8 cellular contexts compared by ENCODE assay signal in genomic region chr3:53045784-53046170, GRCh38. TPM values are rescaled to one million over a fixed set of nuclear protein-coding genes. Genes with fewer than 3 reads are reported as not detected.
DNase-seq lines count a peak whose midpoint lies in the region; ATAC-seq and TF ChIP-seq lines count a peak whose summit lies in the region.

SFMBT1 (minus strand) TSS chr3:53046073; CDS start chr3:52969128, 76,945 bp downstream.

- peak; percentile 46 to 55 for ATAC-seq in CD4-positive, CD25-positive, alpha-beta regulatory T cell (ENCODE audit: low read depth in 2 of 2)
- ATAC-seq in GM19328 (IDR thresholded peaks at IDR 0.05; ENCODE audit: unreplicated experiment), result peak; percentile 38
- peak; percentile 43 for ATAC-seq in HG03521 (IDR thresholded peaks at IDR 0.05; ENCODE audit: unreplicated experiment)
- ATAC-seq in activated naive CD8-positive, alpha-beta T cell treated with anti-CD3 and anti-CD28 coated beads, Interleukin-2, amount 10 ng/mL, durations not matched to agents 7 days and 5 days (ENCODE audit: low read depth), result peak; percentile 49
- ATAC-seq in heart right ventricle, result peak; percentile 68 to 84 (median 74)

- WGBS in SK-N-SH (ENCODE audit: low lambda C conversion rate), result 2% methylated on average over 32 of the region's 58 CpGs
- WGBS in heart right ventricle, 2 donors, result 1% methylated on average over 45 to 58 of the region's 58 CpGs

- no peaks in the 10 kb centered on the region; the same call in 1 of the 2 replicates for H3K79me2 ChIP-seq in SK-N-SH (ENCODE audit: insufficient read depth)

- H3K4me3 ChIP-seq in CD4-positive, CD25-positive, alpha-beta regulatory T cell (ENCODE audit: low read depth, low read length), result peak within 1 kb of the TSS; percentile 93
- H3K4me3 ChIP-seq in SK-N-SH (ENCODE audit: low read depth in 2 of 2, low read length in 1 of 2) (peak within 1 kb of the TSS; percentile 75 to 79), heart right ventricle (peak within 1 kb of the TSS; percentile 61 to 98 (median 92))

- no peaks in the 10 kb centered on the region for H4K20me1 ChIP-seq in SK-N-SH (ENCODE audit: insufficient read depth)

- peak within 1 kb of the TSS; percentile 87 to 97 (median 94) for H3K27ac Mint-ChIP-seq in CD4-positive, CD25-positive, alpha-beta regulatory T cell
- peak within 1 kb of the TSS; percentile 95 for H3K27ac Mint-ChIP-seq in activated naive CD8-positive, alpha-beta T cell treated with anti-CD3 and anti-CD28 coated beads, Interleukin-2, amount 10 ng/mL, durations not matched to agents 7 days and 5 days
- H3K27ac Mint-ChIP-seq in type B pancreatic cell, result peak within 1 kb of the TSS; percentile 90

- peak within 1 kb of the TSS; percentile 86 for H3K27ac ChIP-seq in CD4-positive, CD25-positive, alpha-beta regulatory T cell (ENCODE audit: insufficient read depth, low read length, poor library complexity, severe bottlenecking)
- H3K27ac ChIP-seq in SK-N-SH (ENCODE audit: low read depth in 2 of 2, low read length in 1 of 2) (peak within 1 kb of the TSS in 1 of 2 experiments; percentile 70; a peak in 2 of 4 replicates), heart right ventricle (peak within 1 kb of the TSS; percentile 70 to 94 (median 90))

- intact Hi-C loops in heart right ventricle (cut with DNase I), result loop anchor here in 2 of 10 donors (10.0 kb wide), 1 partner anchor 111 kb away; no protein-coding TSS in a partner anchor
- intact Hi-C loops in posterior cingulate gyrus (cut with DNase I), result loop anchor here (10.0 kb wide), 1 partner anchor 151 kb away; the partner anchor contains the start of gene STIMATE

- peaks cover 11% of the 10 kb centered on the region for H3F3A ChIP-seq in SK-N-SH (replicated peaks; ENCODE audit: insufficient read depth)

- TF ChIP-seq RAD21 in SK-N-SH (IDR thresholded peaks at IDR 0.05; ENCODE audit: low read length), result no peak

- H3K4me3 Mint-ChIP-seq in CD4-positive, CD25-positive, alpha-beta regulatory T cell, result peak within 1 kb of the TSS; percentile 95 to 98 (median 96)
- H3K4me3 Mint-ChIP-seq in activated naive CD8-positive, alpha-beta T cell treated with anti-CD3 and anti-CD28 coated beads, Interleukin-2, amount 10 ng/mL, durations not matched to agents 7 days and 5 days, result peak within 1 kb of the TSS; percentile 92
- H3K4me3 Mint-ChIP-seq in type B pancreatic cell, result peak within 1 kb of the TSS; percentile 95

- no peaks in the 10 kb centered on the region for H3K27me3 ChIP-seq in CD4-positive, CD25-positive, alpha-beta regulatory T cell (ENCODE audit: control insufficient read depth, insufficient read depth, low read length)
- no peaks in the 10 kb centered on the region; the same call in 1 of the 2 replicates for H3K27me3 ChIP-seq in SK-N-SH (ENCODE audit: insufficient read depth)
- peaks cover 0 to 12% (median 0%) of the 10 kb centered on the region in 7 donors for H3K27me3 ChIP-seq in heart right ventricle

- peaks cover 20% of the 10 kb centered on the region for H3K4me1 ChIP-seq in CD4-positive, CD25-positive, alpha-beta regulatory T cell (ENCODE audit: control insufficient read depth, insufficient read depth, low read length, poor library complexity, severe bottlenecking)
- peaks cover 0 to 6% of the 10 kb centered on the region in 2 experiments; a peak in 2 of 4 replicates for H3K4me1 ChIP-seq in SK-N-SH (ENCODE audit: control insufficient read depth in 1 of 2, insufficient read depth in 2 of 2, low read depth in 1 of 2, low read length in 1 of 2)
- H3K4me1 ChIP-seq in heart right ventricle, result peaks cover 8 to 38% (median 23%) of the 10 kb centered on the region in 9 donors

- CTCF ChIA-PET in SK-N-SH (lab: Yijun Ruan, JAX), result interaction anchor here (0.6 to 2.5 kb wide), 13 partner anchors 10 to 153 kb away, joined by 3 to 11 read pairs (median 3); no protein-coding TSS in a partner anchor

- peak within 1 kb of the TSS; percentile 84 for H2AFZ ChIP-seq in SK-N-SH (ENCODE audit: low read depth)

- POLR2A ChIA-PET in SK-N-SH (lab: Yijun Ruan, JAX), result interaction anchor here (1.1 kb wide), 2 partner anchors 18 to 38 kb away, joined by 4 read pairs; no protein-coding TSS in a partner anchor
- POLR2A ChIA-PET in activated naive CD8-positive, alpha-beta T cell treated with anti-CD3 and anti-CD28 coated beads, Interleukin-2, amount 10 ng/mL, durations not matched to agents 7 days and 5 days (lab: Charles Lee), result interaction anchor here (0.6 to 2.2 kb wide), 14 partner anchors 14 to 361 kb away, joined by 3 to 8 read pairs (median 4); partner anchors contain the start of genes GNL3 and PBRM1

- peak within 1 kb of the TSS; percentile 65; the same call in 1 of the 2 replicates for H3K9ac ChIP-seq in SK-N-SH

- H3K4me1 Mint-ChIP-seq in CD4-positive, CD25-positive, alpha-beta regulatory T cell, result peaks cover 26 to 42% (median 30%) of the 10 kb centered on the region in 4 donors
- peaks cover 25% of the 10 kb centered on the region for H3K4me1 Mint-ChIP-seq in activated naive CD8-positive, alpha-beta T cell treated with anti-CD3 and anti-CD28 coated beads, Interleukin-2, amount 10 ng/mL, durations not matched to agents 7 days and 5 days
- peaks cover 6% of the 10 kb centered on the region for H3K4me1 Mint-ChIP-seq in type B pancreatic cell (ENCODE audit: unreplicated experiment)

- no peak for TF ChIP-seq EP300 in SK-N-SH (IDR thresholded peaks at IDR 0.05; ENCODE audit: borderline replicate concordance in 1 of 2, low read depth in 1 of 2, low read length in 1 of 2)

- H3K4me2 ChIP-seq in SK-N-SH, result peak within 1 kb of the TSS; percentile 84

- H3K9me2 ChIP-seq in SK-N-SH, result no peaks in the 10 kb centered on the region

- H3K27me3 Mint-ChIP-seq in CD4-positive, CD25-positive, alpha-beta regulatory T cell, result peaks cover 10% of the 10 kb centered on the region
- H3K27me3 Mint-ChIP-seq in activated naive CD8-positive, alpha-beta T cell treated with anti-CD3 and anti-CD28 coated beads, Interleukin-2, amount 10 ng/mL, durations not matched to agents 7 days and 5 days, result peaks cover 5% of the 10 kb centered on the region
- peaks cover 40% of the 10 kb centered on the region for H3K27me3 Mint-ChIP-seq in type B pancreatic cell

- peak; percentile 69 to 74 (median 72) for DNase-seq in CD4-positive, CD25-positive, alpha-beta regulatory T cell
- DNase-seq in SK-N-SH (peak; percentile 96), heart right ventricle (peak; percentile 52 to 76), posterior cingulate gyrus (peak; percentile 40 to 90 (median 58)), type B pancreatic cell (ENCODE audit: extremely low spot score, unreplicated experiment) (peak; percentile 75)
- DNase-seq in activated naive CD8-positive, alpha-beta T cell treated with anti-CD3 and anti-CD28 coated beads, Interleukin-2, amount 10 ng/mL, durations not matched to agents 7 days and 5 days, result peak; percentile 77

- no peaks in the 10 kb centered on the region for H3K9me3 ChIP-seq in CD4-positive, CD25-positive, alpha-beta regulatory T cell (ENCODE audit: control insufficient read depth in 2 of 2, low read length in 2 of 2)
- H3K9me3 ChIP-seq in SK-N-SH (no peaks in the 10 kb centered on the region), heart right ventricle (no peaks in the 10 kb centered on the region)

- TF ChIP-seq CTCF in SK-N-SH (IDR thresholded peaks at IDR 0.05), result no peak
- no peak for TF ChIP-seq CTCF in heart right ventricle (IDR thresholded peaks at IDR 0.05)
- TF ChIP-seq CTCF in type B pancreatic cell (conservative IDR thresholded peaks at IDR 0.05), result no peak

- peaks cover 0 to 2% (median 0%) of the 10 kb centered on the region in 7 donors for H3K9me3 Mint-ChIP-seq in CD4-positive, CD25-positive, alpha-beta regulatory T cell
- no peaks in the 10 kb centered on the region for H3K9me3 Mint-ChIP-seq in activated naive CD8-positive, alpha-beta T cell treated with anti-CD3 and anti-CD28 coated beads, Interleukin-2, amount 10 ng/mL, durations not matched to agents 7 days and 5 days
- no peaks in the 10 kb centered on the region for H3K9me3 Mint-ChIP-seq in type B pancreatic cell

- H3K36me3 Mint-ChIP-seq in CD4-positive, CD25-positive, alpha-beta regulatory T cell, result no peaks in the 10 kb centered on the region
- no peaks in the 10 kb centered on the region for H3K36me3 Mint-ChIP-seq in activated naive CD8-positive, alpha-beta T cell treated with anti-CD3 and anti-CD28 coated beads, Interleukin-2, amount 10 ng/mL, durations not matched to agents 7 days and 5 days
- no peaks in the 10 kb centered on the region for H3K36me3 Mint-ChIP-seq in type B pancreatic cell

- no peaks in the 10 kb centered on the region for H3K36me3 ChIP-seq in CD4-positive, CD25-positive, alpha-beta regulatory T cell (ENCODE audit: control insufficient read depth, insufficient read depth, low read length)
- H3K36me3 ChIP-seq in SK-N-SH (replicated peaks in 1 of 2; ENCODE audit: control insufficient read depth in 1 of 2, insufficient read depth in 2 of 2, low read length in 1 of 2) (no peaks in the 10 kb centered on the region), heart right ventricle (no peaks in the 10 kb centered on the region)

TF ChIP-seq in SK-N-SH, 30 proteins besides CTCF, POLR2A, EP300 and RAD21 (continues in another document):
- TF ChIP-seq PBX3 (IDR thresholded peaks at IDR 0.05) (no peak), YY1 (IDR thresholded peaks at IDR 0.05; ENCODE audit: low read depth) (no peak), GABPA (IDR thresholded peaks at IDR 0.05; ENCODE audit: low read depth) (no peak), EZH2phosphoT487 (IDR thresholded peaks at IDR 0.05; ENCODE audit: borderline replicate concordance, low read depth) (no peak), SMC3 (IDR thresholded peaks at IDR 0.05; ENCODE audit: low read depth, low read length) (no peak), FOXJ3 (CRISPR knock-in tag; IDR thresholded peaks at IDR 0.05) (no peak), TCF12 (IDR thresholded peaks at IDR 0.05) (no peak)

RNA-seq across cellular contexts. Expression of gene SFMBT1, which starts in this region (rescaled TPM):
- total RNA-seq in CD4-positive, CD25-positive, alpha-beta regulatory T cell, result 31.4 TPM
- polyA plus RNA-seq in CD4-positive, CD25-positive, alpha-beta regulatory T cell, result 10 to 100 TPM; 13.1 to 19.8 (median 15.6) TPM
- polyA plus RNA-seq in SK-N-SH (2012; rRNA removed) (0.62 and 0.72 TPM in 2 replicates), heart right ventricle (1 to 10 TPM; 3.1 to 4.1 TPM)
- 0.93 and 1.4 TPM in 2 replicates for polyA plus RNA-seq in SK-N-SH (2012; cell fraction: cytosol; rRNA removed)
- 1.00 and 1.3 TPM in 2 replicates for polyA plus RNA-seq in SK-N-SH (2012; cell fraction: nucleus; rRNA removed)
- 10 to 100 TPM; 29.5 to 30.8 TPM for total RNA-seq in activated naive CD8-positive, alpha-beta T cell treated with anti-CD3 and anti-CD28 coated beads, Interleukin-2, amount 10 ng/mL, durations not matched to agents 7 days and 5 days
- total RNA-seq in heart right ventricle (10 to 100 TPM; 14.5 to 19.1 (median 17.1) TPM), type B pancreatic cell (ENCODE audit: low replicate concordance) (9.8 and 10.7 TPM in 2 replicates)
